Comparison of ENCODE assay signal across 1 cellular context in genomic region chr20:63687419-63688233, GRCh38.
TF ChIP-seq lines count a peak whose summit lies in the region.

No MANE protein-coding gene starts in this region.

TF ChIP-seq in HepG2, 621 proteins besides CTCF, POLR2A, EP300 and RAD21:
- TF ChIP-seq HNRNPLL (IDR thresholded peaks at IDR 0.05; ENCODE audit: low read depth, low read length, poor library complexity, severe bottlenecking) (peak; percentile 6), ADNP (CRISPR knock-in tag; IDR thresholded peaks at IDR 0.05) (no peak), AGO1 (IDR thresholded peaks at IDR 0.05; ENCODE audit: low read depth, low read length, poor library complexity, severe bottlenecking) (peak; percentile 89), EEA1 (CRISPR knock-in tag; IDR thresholded peaks at IDR 0.05; ENCODE audit: borderline replicate concordance) (no peak), DNMT3B (CRISPR knock-in tag; conservative IDR thresholded peaks at IDR 0.05) (no peak), ZNF10 (CRISPR knock-in tag; IDR thresholded peaks at IDR 0.05; ENCODE audit: borderline replicate concordance, low read depth) (no peak), NAIF1 (CRISPR knock-in tag; IDR thresholded peaks at IDR 0.05; ENCODE audit: borderline replicate concordance) (no peak), ZNF83 (CRISPR knock-in tag; IDR thresholded peaks at IDR 0.05; ENCODE audit: borderline replicate concordance) (no peak), ZNF883 (CRISPR knock-in tag; IDR thresholded peaks at IDR 0.05; ENCODE audit: not compliant biosample characterization) (no peak), NBN (conservative IDR thresholded peaks at IDR 0.05) (no peak), ONECUT2 (CRISPR knock-in tag; IDR thresholded peaks at IDR 0.05) (no peak), ZNF746 (CRISPR knock-in tag; IDR thresholded peaks at IDR 0.05) (no peak)
